Comparison of ENCODE assay signal across 14 cellular contexts in genomic region chr2:65278450-65279030, GRCh38. TPM values are rescaled to one million over a fixed set of nuclear protein-coding genes. Genes with fewer than 3 reads are reported as not detected.
A peak's percentile ranks its signal among the peaks of the same experiment; 100 is the strongest.
DNase-seq lines count a peak whose midpoint lies in the region; ATAC-seq, FAIRE-seq and TF ChIP-seq lines count a peak whose summit lies in the region.
"Had no signal": no experiment of that assay in that cellular context is flagged by ENCODE, and none has a peak within 500 bp of the region (broad histone marks: within the 10 kb centered on the region; RNA-seq: fewer than 3 reads in every experiment).

No MANE protein-coding gene starts in this region.

- no TSS peak for BruUV-seq in GM12878 (replicated peaks; lab: Mats Ljungman, UMichigan)

- RAD21 ChIA-PET in GM12878 (lab: Charles Lee; ENCODE audit: unreplicated experiment) = interaction anchor here (1.2 to 3.0 kb wide), 3 partner anchors 23 to 156 kb away, joined by 4 to 10 read pairs (median 5); no protein-coding TSS in a partner anchor

- H2AFZ ChIP-seq in DND-41 (ENCODE audit: low read depth, low read length) = no peak overlapping the region
- H2AFZ ChIP-seq in GM12878 (ENCODE audit: control insufficient read depth, low read depth, low read length) = no peak overlapping the region

- no peaks in the 10 kb centered on the region for H3K27me3 ChIP-seq in DND-41 (ENCODE audit: insufficient read depth, low read length, poor library complexity)
- H3K27me3 ChIP-seq in GM12878 (replicated peaks in 1 of 2; ENCODE audit: control insufficient read depth in 2 of 2, insufficient read depth in 2 of 2, low read length in 1 of 2) = no peaks in the 10 kb centered on the region
- no peaks in the 10 kb centered on the region for H3K27me3 ChIP-seq in liver (ENCODE audit: control insufficient read depth in 4 of 4, insufficient read depth in 4 of 4, low read length in 3 of 4)

- intact Hi-C loops in GM12878 (cut with micrococcal nuclease; ENCODE audit: unreplicated experiment) = no loop called here

- WGBS in GM12878 (ENCODE audit: insufficient coverage, insufficient replicate concordance, low lambda C conversion rate, missing lambda C conversion rate) = 63% methylated on average over 8 of the region's 8 CpGs
- WGBS in liver = 71% methylated on average over 8 of the region's 8 CpGs

- no peak for TF ChIP-seq EP300 in GM12878 (IDR thresholded peaks at IDR 0.05; ENCODE audit: borderline replicate concordance in 1 of 2, control insufficient read depth in 1 of 2, low read depth in 2 of 2, low read length in 2 of 2)

- peaks cover 18% of the 10 kb centered on the region for H3K4me1 ChIP-seq in DND-41 (ENCODE audit: insufficient read depth, low read length)
- H3K4me1 ChIP-seq in GM12878 (ENCODE audit: control insufficient read depth, insufficient read depth, low read length) = no peaks in the 10 kb centered on the region
- no peaks in the 10 kb centered on the region for H3K4me1 ChIP-seq in liver (ENCODE audit: control insufficient read depth in 4 of 4, insufficient read depth in 4 of 4, low read length in 3 of 4)

- peak; percentile 41 for FAIRE-seq in GM12878 (lab: Jason Lieb, UNC)
- FAIRE-seq: GM19239 had no signal

- no peaks in the 10 kb centered on the region for H3K9me3 ChIP-seq in DND-41 (ENCODE audit: insufficient read depth, low read length, severe bottlenecking)
- no peaks in the 10 kb centered on the region for H3K9me3 ChIP-seq in GM12878 (replicated peaks; ENCODE audit: control insufficient read depth, insufficient read depth, low read length)
- no peaks in the 10 kb centered on the region for H3K9me3 ChIP-seq in liver (ENCODE audit: control insufficient read depth in 4 of 4, low read length in 3 of 4)

- no peak for TF ChIP-seq CTCF in DND-41 (IDR thresholded peaks at IDR 0.05; ENCODE audit: borderline replicate concordance, extremely low read depth, low read length, poor library complexity, severe bottlenecking)
- TF ChIP-seq CTCF in HFF-Myc (IDR thresholded peaks at IDR 0.05; ENCODE audit: low read depth, low read length, missing control alignments) = no peak
- TF ChIP-seq CTCF in GM12878 (IDR thresholded peaks at IDR 0.05 in 2 of 3, conservative IDR thresholded peaks at IDR 0.05 in 1 of 3; ENCODE audit: control insufficient read depth in 2 of 3, extremely low read depth in 1 of 3, insufficient read depth in 1 of 3, low read depth in 3 of 3, low read length in 3 of 3) = no peak
- TF ChIP-seq CTCF in liver (IDR thresholded peaks at IDR 0.05; ENCODE audit: low read depth, low read length, missing input control) = no peak

- ATAC-seq in DND-41 (ENCODE audit: insufficient read depth, low read depth) (peak; percentile 88), GM12878 (no peak; the same call in 2 of the 3 replicates), GM18861 (IDR thresholded peaks at IDR 0.05; ENCODE audit: unreplicated experiment) (no peak), GM21367 (IDR thresholded peaks at IDR 0.05; ENCODE audit: unreplicated experiment) (no peak)

- TF ChIP-seq POLR2A in GM12878 (IDR thresholded peaks at IDR 0.05; ENCODE audit: low read depth, low read length) = no peak

- H3K27ac ChIP-seq in DND-41 (ENCODE audit: low read length) (no peak overlapping the region), GM12878 (ENCODE audit: control insufficient read depth, insufficient read depth) (no peak overlapping the region), liver (ENCODE audit: low read depth in 1 of 2, low read length in 2 of 2) (no peak overlapping the region)
- H3K27ac ChIP-seq: C4-2B had no signal

- H3K79me2 ChIP-seq in DND-41 (ENCODE audit: insufficient read depth, low read length) = no peaks in the 10 kb centered on the region
- no peaks in the 10 kb centered on the region for H3K79me2 ChIP-seq in GM12878 (ENCODE audit: control insufficient read depth, insufficient read depth, low read length)

- CTCF ChIA-PET in GM12878 (lab: Yijun Ruan, JAX) = interaction anchor here (0.9 to 1.5 kb wide), 4 partner anchors 10 to 177 kb away, joined by 3 to 4 read pairs (median 4); no protein-coding TSS in a partner anchor

- H4K20me1 ChIP-seq in DND-41 (ENCODE audit: insufficient read depth, low read length) = no peaks in the 10 kb centered on the region
- H4K20me1 ChIP-seq in GM12878 (ENCODE audit: control insufficient read depth, insufficient read depth) = no peaks in the 10 kb centered on the region

- in situ Hi-C loops in GM12878 (cut with MboI) = no loop called here

- TF ChIP-seq RAD21 in GM12878 (IDR thresholded peaks at IDR 0.05; ENCODE audit: insufficient read depth, low read depth, low read length) (no peak), liver (IDR thresholded peaks at IDR 0.05) (peak in 1 of 2 donors; percentile 19)

- H3K36me3 ChIP-seq in DND-41 (ENCODE audit: insufficient read depth, low read length) (no peaks in the 10 kb centered on the region), GM12878 (ENCODE audit: control insufficient read depth in 2 of 2, insufficient read depth in 2 of 2, low read length in 1 of 2) (no peaks in the 10 kb centered on the region; a peak in 1 of 4 replicates), liver (ENCODE audit: control insufficient read depth in 4 of 4, insufficient read depth in 3 of 4, low read depth in 1 of 4, low read length in 3 of 4) (peaks cover 0 to 2% (median 0%) of the 10 kb centered on the region in 4 donors)

- H3K4me3 ChIP-seq in DND-41 (ENCODE audit: low read depth in 1 of 2, low read length in 2 of 2) (no peak overlapping the region), HFF-Myc (replicated peaks; ENCODE audit: low read depth, low read length) (no peak overlapping the region), GM12878 (no peak overlapping the region), liver (ENCODE audit: low read depth in 1 of 3, low read length in 3 of 3) (no peak overlapping the region)

- POLR2A ChIA-PET in GM12878 (lab: Charles Lee) = no interaction called here

- SMC1A ChIA-PET in GM12878 (lab: Charles Lee; ENCODE audit: uncharacterized antibody, unreplicated experiment) = interaction anchor here (0.5 to 1.9 kb wide), 8 partner anchors 13 to 295 kb away, joined by 3 to 5 read pairs (median 4); no protein-coding TSS in a partner anchor

- H3K4me2 ChIP-seq in DND-41 (ENCODE audit: insufficient read depth, low read length) (no peak overlapping the region), GM12878 (ENCODE audit: control insufficient read depth, insufficient read depth) (no peak overlapping the region)

- DNase-seq in DND-41 (peak; percentile 41), HFF-Myc (ENCODE audit: extremely low read depth, low read depth) (peak; percentile 39), GM12878 (ENCODE audit: low read depth, low spot score) (no peak), retina (no peak)
- DNase-seq in activated effector memory CD4-positive, alpha-beta T cell treated with anti-CD3 and anti-CD28 coated beads, Interleukin-2, amount 50 U/mL, for 16 hours = no peak
- DNase-seq: activated CD8-positive, alpha-beta memory T cell treated with anti-CD3 and anti-CD28 coated beads, Interleukin-2, amount 50 U/mL, for 48 hours; amygdala; NCI-H82; stimulated activated CD4-positive, alpha-beta T cell treated with anti-CD3 and anti-CD28 coated beads, Interleukin-12 subunit alpha, Interleukin-12 subunit beta, amount 100 ng/mL, for 4 hours had no signal

- H3K9ac ChIP-seq in DND-41 (ENCODE audit: low read depth, low read length) (no peak overlapping the region), GM12878 (ENCODE audit: control insufficient read depth, insufficient read depth, low read length) (no peak overlapping the region), liver (ENCODE audit: low read depth in 1 of 2, low read length in 2 of 2) (no peak overlapping the region)

TF ChIP-seq in GM12878, 131 proteins besides CTCF, POLR2A, EP300 and RAD21 (continues in another document):
- no peak for TF ChIP-seq KAT2A (conservative IDR thresholded peaks at IDR 0.05; ENCODE audit: control insufficient read depth, low read depth, low read length)
- TF ChIP-seq ZNF622 (IDR thresholded peaks at IDR 0.05) = no peak
- no peak for TF ChIP-seq SMAD5 (IDR thresholded peaks at IDR 0.05; ENCODE audit: low read depth)

TF ChIP-seq in liver, 16 proteins besides CTCF, POLR2A, EP300 and RAD21:
- TF ChIP-seq FOXA2 (IDR thresholded peaks at IDR 0.05) = no peak
- peak; percentile 63 for TF ChIP-seq NR2F2 (IDR thresholded peaks at IDR 0.05)

RNA-seq across cellular contexts. Expression of gene ACTR2, which starts 50.9 kb away (rescaled TPM):
- total RNA-seq in GM12878 (2013; cell fraction: nucleolus; rRNA removed) = 23.1 and 26.9 TPM in 2 replicates
- total RNA-seq in GM12878 (2014; rRNA removed) (125 and 138 TPM in 2 replicates), GM12878 (2014; rRNA removed; fragmentation: Illumina TruSeq; extraction: Trizol) (165 and 167 TPM in 2 replicates), GM12878 (2021) (401 and 407 TPM in 2 replicates), liver (10 to 100 TPM; 48.9 to 72.0 TPM)
- polyA plus RNA-seq in GM12878 (2011; ENCODE audit: low read depth) = 127 TPM
- polyA plus RNA-seq in GM12878 (2011; rRNA removed) (212 and 307 TPM in 2 replicates), GM12878 (2014; fragmentation: Illumina TruSeq; extraction: Trizol) (362 and 487 TPM in 2 replicates), GM12878 (2014; fragmentation: Nextera tagmentation; extraction: Ambion mirVana) (100 to 1,000 TPM in 1 of 2 experiments, 10 to 100 TPM in 1; 94.2 to 124 TPM), GM12878 (2014; rRNA removed) (165 and 196 TPM in 2 replicates), GM12878 (2016; fragmentation: Nextera tagmentation; extraction: Ambion mirVana) (100 to 1,000 TPM; 193 to 219 TPM), liver (10 to 100 TPM; 21.6 to 42.9 TPM)
- polyA plus RNA-seq in GM12878 (2011; cell fraction: cytosol; rRNA removed) = 66.9 and 108 TPM in 2 replicates
- 26.9 and 38.5 TPM in 2 replicates for polyA plus RNA-seq in GM12878 (2011; cell fraction: nucleus; rRNA removed)
- 188 and 194 TPM in 2 replicates for polyA plus RNA-seq in GM12878 (2012)
- 87.5 and 146 TPM in 2 replicates for polyA minus RNA-seq in GM12878 (2011; rRNA and poly(A)+ RNA removed)
- polyA minus RNA-seq in GM12878 (2011; cell fraction: cytosol; rRNA and poly(A)+ RNA removed) = 81.4 and 92.7 TPM in 2 replicates
- 13.7 and 20.6 TPM in 2 replicates for polyA minus RNA-seq in GM12878 (2011; cell fraction: nucleus; rRNA and poly(A)+ RNA removed)

Comparison
In these comparisons a context has a peak if more than half of its experiments do, and no peak if none do; other contexts are left out.
1. DNase-seq: peak in DND-41 (single experiment) and HFF-Myc (single experiment); none in GM12878 (single experiment), retina (single experiment) and activated effector memory CD4-positive, alpha-beta T cell treated with anti-CD3 and anti-CD28 coated beads, Interleukin-2, amount 50 U/mL, for 16 hours (single experiment).